In the genomic region with DNA sequence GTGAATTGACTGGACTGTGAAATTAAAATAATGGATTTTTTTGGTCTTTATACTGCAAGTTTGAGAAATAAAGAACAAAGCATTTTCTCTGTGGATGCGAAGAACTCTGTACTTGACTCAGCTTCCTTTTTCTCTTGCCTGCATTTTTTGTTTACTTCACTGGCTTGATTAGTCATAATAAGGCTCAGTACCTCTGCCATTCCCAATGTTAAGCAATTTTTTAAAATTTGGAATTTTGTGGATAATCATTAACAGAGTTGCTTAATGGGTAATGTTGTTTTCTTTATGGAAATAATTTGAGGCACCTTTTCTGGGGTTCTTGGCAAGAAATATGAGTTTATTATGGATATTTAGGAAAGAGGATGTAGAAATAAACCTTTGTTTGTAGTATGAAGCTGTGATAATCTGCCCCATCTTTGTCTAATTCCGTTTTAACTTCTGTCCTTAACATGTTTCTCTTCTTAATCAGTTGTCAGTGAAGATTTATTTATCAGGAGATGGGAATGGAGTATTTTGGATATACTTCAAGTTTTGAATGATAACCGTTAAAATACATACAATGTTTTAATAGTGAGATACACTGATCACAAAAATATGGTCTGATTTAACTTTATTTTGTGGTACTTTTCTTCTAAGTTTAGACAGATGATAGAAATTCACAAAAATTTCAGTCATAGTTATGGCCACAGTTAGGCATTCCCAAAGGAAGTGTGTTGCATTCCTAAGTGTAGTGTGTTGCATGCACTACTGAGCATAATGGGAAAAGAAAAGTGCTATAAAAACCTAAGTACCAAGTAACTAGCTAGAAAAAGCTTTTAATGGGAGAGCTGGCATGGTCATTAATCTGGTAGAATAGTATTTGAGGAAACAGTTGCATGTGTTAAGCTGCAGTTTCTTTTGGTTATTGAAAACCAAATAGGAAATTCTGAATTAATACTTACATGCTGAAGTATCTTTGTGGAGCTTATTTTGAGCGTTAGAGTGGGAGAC, we compare ENCODE assay signal across 8 cellular contexts. TPM values are rescaled to one million over a fixed set of nuclear protein-coding genes. Genes with fewer than 3 reads are reported as not detected.
DNase-seq lines count a peak whose midpoint lies in the region; ATAC-seq, FAIRE-seq and TF ChIP-seq lines count a peak whose summit lies in the region.

No MANE protein-coding gene starts in this region.

- no peak overlapping the region for H3K9ac ChIP-seq in colonic mucosa (ENCODE audit: low read depth in 2 of 2, low read length in 2 of 2)

- intact Hi-C loops in colonic mucosa (cut with DNase I): no loop called here
- intact Hi-C loops in Caco-2 (cut with micrococcal nuclease; ENCODE audit: unreplicated experiment): no loop called here

- H3K36me3 ChIP-seq in colonic mucosa: no peaks in the 10 kb centered on the region
- H3K36me3 ChIP-seq in Caco-2 (ENCODE audit: control insufficient read depth, insufficient read depth, low read length): no peaks in the 10 kb centered on the region

- H3K9me3 ChIP-seq in colonic mucosa (no peaks in the 10 kb centered on the region), Caco-2 (no peaks in the 10 kb centered on the region)

- H3K4me3 Mint-ChIP-seq in activated naive CD8-positive, alpha-beta T cell: peak overlapping the region; percentile 77
- no peak overlapping the region for H3K4me3 Mint-ChIP-seq in Caco-2 (ENCODE audit: unreplicated experiment)

- no peak overlapping the region for H3K27ac ChIP-seq in colonic mucosa

- TF ChIP-seq CTCF in colonic mucosa (IDR thresholded peaks at IDR 0.05) (no peak), Caco-2 (IDR thresholded peaks at IDR 0.05; ENCODE audit: insufficient read depth in 1 of 2, low read depth in 1 of 2, low read length in 1 of 2, severe bottlenecking in 1 of 2, unreplicated experiment in 1 of 2) (no peak)

- DNase-seq in AG08396 (ENCODE audit: low spot score): peak; percentile 25
- no peak for DNase-seq in H54 (ENCODE audit: insufficient read length, low spot score)
- peak; percentile 82 for DNase-seq in kidney tubule cell (ENCODE audit: low spot score)
- DNase-seq in colonic mucosa: no peak
- no peak for DNase-seq in Caco-2

- H3K27ac Mint-ChIP-seq in activated naive CD8-positive, alpha-beta T cell: peak overlapping the region; percentile 64
- H3K27ac Mint-ChIP-seq in Caco-2 (ENCODE audit: unreplicated experiment): no peak overlapping the region

- peak; percentile 96 for FAIRE-seq in H54 (lab: Jason Lieb, UNC)

- no peaks in the 10 kb centered on the region for H3K27me3 ChIP-seq in colonic mucosa
- H3K27me3 ChIP-seq in Caco-2 (replicated peaks; ENCODE audit: control insufficient read depth, insufficient read depth, low read length): no peaks in the 10 kb centered on the region

- H3K4me1 ChIP-seq in colonic mucosa (peaks cover 9% of the 10 kb centered on the region), Caco-2 (peaks cover 14% of the 10 kb centered on the region)

- no peaks in the 10 kb centered on the region for H3K9me3 Mint-ChIP-seq in activated naive CD8-positive, alpha-beta T cell (ENCODE audit: low read depth)
- H3K9me3 Mint-ChIP-seq in Caco-2 (ENCODE audit: unreplicated experiment): no peaks in the 10 kb centered on the region

- CTCF ChIA-PET in Caco-2 (lab: Charles Lee): interaction anchor here (0.7 kb wide), 1 partner anchor 25 kb away, joined by 3 read pairs; no protein-coding TSS in a partner anchor

- BruUV-seq in Caco-2 (replicated peaks; lab: Mats Ljungman, UMichigan): no TSS peak

- H3K4me3 ChIP-seq in colonic mucosa: no peak overlapping the region
- H3K4me3 ChIP-seq in Caco-2 (ENCODE audit: low read depth, low read length): no peak overlapping the region

- POLR2A ChIA-PET in Caco-2 (lab: Charles Lee): no interaction called here

- peaks cover 76% of the 10 kb centered on the region for H3K4me1 Mint-ChIP-seq in activated naive CD8-positive, alpha-beta T cell (ENCODE audit: low read depth)
- H3K4me1 Mint-ChIP-seq in Caco-2 (ENCODE audit: low read depth, unreplicated experiment): peaks cover 38% of the 10 kb centered on the region

- TF ChIP-seq POLR2A in H54 (IDR thresholded peaks at IDR 0.05; ENCODE audit: low read depth, low read length): no peak

- ATAC-seq in HG03460 (IDR thresholded peaks at IDR 0.05; ENCODE audit: unreplicated experiment): no peak
- no peak for ATAC-seq in HG03095 (IDR thresholded peaks at IDR 0.05; ENCODE audit: unreplicated experiment)

- H3K36me3 Mint-ChIP-seq in activated naive CD8-positive, alpha-beta T cell: peaks cover 3% of the 10 kb centered on the region
- peaks cover 6% of the 10 kb centered on the region for H3K36me3 Mint-ChIP-seq in Caco-2 (ENCODE audit: insufficient read depth, unreplicated experiment)

- H3K27me3 Mint-ChIP-seq in activated naive CD8-positive, alpha-beta T cell: no peaks in the 10 kb centered on the region
- H3K27me3 Mint-ChIP-seq in Caco-2 (ENCODE audit: insufficient read depth, unreplicated experiment): no peaks in the 10 kb centered on the region

RNA-seq across cellular contexts. Expression of gene WNK1, which starts 27.7 kb away (rescaled TPM):
- total RNA-seq in colonic mucosa (10 to 100 TPM; 81.8 to 85.8 TPM), Caco-2 (2022) (206 and 224 TPM in 2 replicates)

Comparison
In these comparisons a context has a peak if more than half of its experiments do, and no peak if none do; other contexts are left out.
1. DNase-seq: peak in AG08396 (single experiment) and kidney tubule cell (single experiment); none in H54 (single experiment), colonic mucosa (single experiment) and Caco-2 (0 of 2).